Comparison of ENCODE assay signal across 11 cellular contexts in the genomic region with DNA sequence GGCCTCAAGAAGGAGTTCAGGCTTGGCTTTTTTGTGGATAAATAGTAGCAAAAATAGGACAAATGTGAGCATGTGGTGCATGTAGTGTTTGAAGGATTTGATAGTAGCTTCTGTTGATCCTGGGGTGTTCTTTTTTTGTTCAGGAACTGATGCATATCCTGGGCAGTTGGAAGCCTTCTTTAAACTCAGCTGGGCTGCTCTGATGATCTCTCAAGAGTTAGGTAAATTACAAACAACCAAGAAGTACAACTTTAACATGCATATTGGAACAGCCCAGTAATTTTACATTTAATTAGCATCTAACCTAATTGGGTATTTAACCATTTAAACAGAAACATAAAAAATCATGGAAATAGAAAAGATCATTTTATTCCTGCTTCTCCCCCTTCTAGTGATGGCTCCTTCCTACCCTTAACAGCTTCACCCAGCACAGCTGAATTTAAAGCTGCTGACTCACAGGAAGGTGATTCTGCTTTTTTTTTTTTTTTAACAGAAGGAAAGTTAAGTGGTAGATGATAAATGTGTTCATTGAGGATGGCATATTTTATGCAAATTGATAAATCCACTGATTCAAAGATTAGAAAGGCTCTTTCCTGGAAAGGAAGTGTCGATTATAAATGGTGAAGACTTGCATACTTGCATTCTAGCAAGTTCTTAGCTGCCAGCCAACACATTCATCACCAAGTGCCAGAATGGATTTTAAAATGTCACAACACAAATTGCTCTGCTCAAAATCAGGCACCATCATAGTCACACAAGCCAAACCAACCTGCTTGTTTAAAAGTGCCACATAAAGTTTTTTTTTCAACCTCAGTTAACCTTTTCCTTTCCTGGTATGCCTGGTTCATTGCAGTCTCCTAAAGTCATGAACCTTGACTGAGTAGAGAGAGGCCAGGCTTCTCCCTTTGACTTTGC. TPM values are rescaled to one million over a fixed set of nuclear protein-coding genes. Genes with fewer than 3 reads are reported as not detected.
A peak's percentile ranks its signal among the peaks of the same experiment; 100 is the strongest.
DNase-seq lines count a peak whose midpoint lies in the region; ATAC-seq and TF ChIP-seq lines count a peak whose summit lies in the region.
"Had no signal": no experiment of that assay in that cellular context is flagged by ENCODE, and none has a peak within 500 bp of the region (broad histone marks: within the 10 kb centered on the region; RNA-seq: fewer than 3 reads in every experiment).

No MANE protein-coding gene starts in this region.

- peaks cover 25% of the 10 kb centered on the region for H3K4me1 ChIP-seq in BLaER1
- peaks cover 20% of the 10 kb centered on the region for H3K4me1 ChIP-seq in HUES48 (ENCODE audit: control insufficient read depth, insufficient read depth, low read length)

- H3K27me3 Mint-ChIP-seq in WTC11 (ENCODE audit: low read depth) (no peaks in the 10 kb centered on the region; the same call in 1 of the 2 replicates), Calu3 (ENCODE audit: unreplicated experiment) (no peaks in the 10 kb centered on the region)
- H3K27me3 Mint-ChIP-seq: central memory CD8-positive, alpha-beta T cell had no signal

- peak; percentile 57 for ATAC-seq in WTC11

- H3K4me3 Mint-ChIP-seq in WTC11 = peak overlapping the region; percentile 5; the same call in 1 of the 2 replicates
- no peak overlapping the region for H3K4me3 Mint-ChIP-seq in Calu3 (ENCODE audit: low read depth, unreplicated experiment)
- H3K4me3 Mint-ChIP-seq: central memory CD8-positive, alpha-beta T cell had no signal

- H3K27ac Mint-ChIP-seq in WTC11 (peak overlapping the region; percentile 61; the same call in 1 of the 2 replicates), Calu3 (ENCODE audit: unreplicated experiment) (no peak overlapping the region)

- H3K27ac ChIP-seq in BLaER1 (peak overlapping the region; percentile 23; the same call in 1 of the 2 replicates), HUES48 (ENCODE audit: low read depth, low read length) (peak overlapping the region; percentile 40)
- H3K27ac ChIP-seq: VCaP had no signal

- no peaks in the 10 kb centered on the region for H3K9me3 Mint-ChIP-seq in WTC11
- no peaks in the 10 kb centered on the region for H3K9me3 Mint-ChIP-seq in Calu3 (ENCODE audit: low read depth, unreplicated experiment)
- H3K9me3 Mint-ChIP-seq: central memory CD8-positive, alpha-beta T cell had no signal

- H3K9ac ChIP-seq in BLaER1 = no peak overlapping the region
- no peak overlapping the region for H3K9ac ChIP-seq in HUES48 (ENCODE audit: low read depth, low read length)

- H3K36me3 ChIP-seq in BLaER1 (peaks cover 24% of the 10 kb centered on the region), HUES48 (ENCODE audit: control insufficient read depth, insufficient read depth, low read length) (peaks cover 22% of the 10 kb centered on the region)

- H3K4me1 Mint-ChIP-seq in WTC11 (peaks cover 29% of the 10 kb centered on the region), Calu3 (ENCODE audit: low read depth, unreplicated experiment) (peaks cover 48% of the 10 kb centered on the region)
- H3K4me1 Mint-ChIP-seq: central memory CD8-positive, alpha-beta T cell had no signal

- CTCF ChIA-PET in WTC11 (lab: Charles Lee) (interaction anchor here (0.7 to 2.2 kb wide), 2 partner anchors 86 to 175 kb away, joined by 3 to 11 read pairs; partner anchors contain the start of gene STAG1), Calu3 (lab: Charles Lee) (interaction anchor here (1.3 kb wide), 2 partner anchors 23 to 73 kb away, joined by 3 to 4 read pairs; partner anchors contain the start of gene NCK1), GM10248 (lab: Yijun Ruan, JAX) (interaction anchor here (1.4 to 2.0 kb wide), 4 partner anchors 9 to 175 kb away, joined by 3 to 9 read pairs (median 6); partner anchors contain the start of gene NCK1)

- TF ChIP-seq CTCF in WTC11 (IDR thresholded peaks at IDR 0.05) = no peak
- TF ChIP-seq CTCF in Calu3 (IDR thresholded peaks at IDR 0.05; ENCODE audit: unreplicated experiment) = no peak
- TF ChIP-seq CTCF in GM10248 (IDR thresholded peaks at IDR 0.05; ENCODE audit: control extremely low read depth, extremely low read depth, low read depth, missing control alignments) = no peak

- intact Hi-C loops in Calu3 (cut with micrococcal nuclease; ENCODE audit: unreplicated experiment) = no loop called here

- H3K27me3 ChIP-seq in BLaER1 = no peaks in the 10 kb centered on the region
- no peaks in the 10 kb centered on the region for H3K27me3 ChIP-seq in HUES48 (ENCODE audit: control insufficient read depth, insufficient read depth, low read length)

- H3K4me2 ChIP-seq in BLaER1 = peak overlapping the region; percentile 48

- DNase-seq in WTC11 (ENCODE audit: low spot score) (no peak), iris pigment epithelial cell (ENCODE audit: low read depth) (peak; percentile 70), Calu3 (no peak), NCI-H1436 treated with DMSO at 0.1 percent for 48 hours (lab: John Stamatoyannopoulos, UW) (no peak), GM10248 (ENCODE audit: extremely low spot score) (no peak), foreskin melanocyte (no peak)
- DNase-seq: stimulated activated CD4-positive, alpha-beta T cell treated with anti-CD3 and anti-CD28 coated beads, Interleukin-4, amount 100 ng/mL, for 4 hours had no signal

- POLR2A ChIA-PET in WTC11 (lab: Charles Lee) (interaction anchor here (1.0 to 1.3 kb wide), 2 partner anchors 23 to 136 kb away, joined by 4 to 5 read pairs; partner anchors contain the start of gene NCK1), GM10248 (lab: Yijun Ruan, JAX) (interaction anchor here (0.7 to 1.4 kb wide), 2 partner anchors 23 to 422 kb away, joined by 4 read pairs; partner anchors contain the start of gene NCK1)

- H3K4me3 ChIP-seq in BLaER1 (no peak overlapping the region), HUES48 (ENCODE audit: low read depth, low read length) (no peak overlapping the region)

- peaks cover 12% of the 10 kb centered on the region for H3K36me3 Mint-ChIP-seq in WTC11
- peaks cover 36% of the 10 kb centered on the region for H3K36me3 Mint-ChIP-seq in Calu3 (ENCODE audit: insufficient read depth, unreplicated experiment)

- H3K9me3 ChIP-seq in BLaER1 (no peaks in the 10 kb centered on the region), HUES48 (ENCODE audit: control insufficient read depth, insufficient read depth, low read length) (no peaks in the 10 kb centered on the region)

- H4K20me1 ChIP-seq in BLaER1 = no peaks in the 10 kb centered on the region

- BruUV-seq in Calu3 (replicated peaks; lab: Mats Ljungman, UMichigan) = no TSS peak

TF ChIP-seq in WTC11, 78 proteins besides CTCF, POLR2A, EP300 and RAD21 (continues in another document):
- TF ChIP-seq SMAD4 (CRISPR knock-in tag; IDR thresholded peaks at IDR 0.05) (no peak), ETV6 (CRISPR knock-in tag; IDR thresholded peaks at IDR 0.05) (no peak), PRDM15 (CRISPR knock-in tag; IDR thresholded peaks at IDR 0.05) (no peak), SP1 (CRISPR knock-in tag; conservative IDR thresholded peaks at IDR 0.05) (no peak), FOXP1 (CRISPR knock-in tag; IDR thresholded peaks at IDR 0.05; ENCODE audit: borderline replicate concordance) (no peak), NFE2L1 (CRISPR knock-in tag; IDR thresholded peaks at IDR 0.05) (no peak), IRF2 (CRISPR knock-in tag; IDR thresholded peaks at IDR 0.05; ENCODE audit: borderline replicate concordance, low read depth) (no peak), KAT7 (CRISPR knock-in tag; IDR thresholded peaks at IDR 0.05; ENCODE audit: borderline replicate concordance) (no peak), ZNF396 (CRISPR knock-in tag; IDR thresholded peaks at IDR 0.05; ENCODE audit: borderline replicate concordance) (no peak), CREB1 (CRISPR knock-in tag; IDR thresholded peaks at IDR 0.05) (no peak), NR3C1 (CRISPR knock-in tag; conservative IDR thresholded peaks at IDR 0.05; ENCODE audit: low read depth) (no peak)
- TF ChIP-seq, protein P1, sequence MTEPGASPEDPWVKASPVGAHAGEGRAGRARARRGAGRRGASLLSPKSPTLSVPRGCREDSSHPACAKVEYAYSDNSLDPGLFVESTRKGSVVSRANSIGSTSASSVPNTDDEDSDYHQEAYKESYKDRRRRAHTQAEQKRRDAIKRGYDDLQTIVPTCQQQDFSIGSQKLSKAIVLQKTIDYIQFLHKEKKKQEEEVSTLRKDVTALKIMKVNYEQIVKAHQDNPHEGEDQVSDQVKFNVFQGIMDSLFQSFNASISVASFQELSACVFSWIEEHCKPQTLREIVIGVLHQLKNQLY (CRISPR knock-in tag; IDR thresholded peaks at IDR 0.05) = no peak
- TF ChIP-seq, protein P2, sequence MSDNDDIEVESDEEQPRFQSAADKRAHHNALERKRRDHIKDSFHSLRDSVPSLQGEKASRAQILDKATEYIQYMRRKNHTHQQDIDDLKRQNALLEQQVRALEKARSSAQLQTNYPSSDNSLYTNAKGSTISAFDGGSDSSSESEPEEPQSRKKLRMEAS (CRISPR knock-in tag; IDR thresholded peaks at IDR 0.05) = no peak

RNA-seq across cellular contexts. Expression of gene SLC35G2, which starts 20.0 kb away (rescaled TPM):
- total RNA-seq in WTC11 (2021) (3.3 to 3.6 TPM (median 3.6 TPM) in 3 replicates), Calu3 (2022) (31.0 and 31.4 TPM in 2 replicates)

RNA-seq across cellular contexts. Expression of gene NCK1, which starts 23.1 kb away (rescaled TPM):
- total RNA-seq in WTC11 (2021) (24.4 to 31.6 TPM (median 28.9 TPM) in 3 replicates), Calu3 (2022) (108 and 127 TPM in 2 replicates)
